Comparison of ENCODE assay signal across 1 cellular context in genomic region chr16:67011274-67011673, GRCh38.
A peak's percentile ranks its signal among the peaks of the same experiment; 100 is the strongest.
TF ChIP-seq lines count a peak whose summit lies in the region.

No MANE protein-coding gene starts in this region.

TF ChIP-seq in K562, 482 proteins besides CTCF, POLR2A, EP300 and RAD21 (continues in another document):
- TF ChIP-seq NFYB (IDR thresholded peaks at IDR 0.05; ENCODE audit: extremely low read depth, insufficient read length) (no peak), ADNP (tag; IDR thresholded peaks at IDR 0.05) (peak; percentile 55; the same call in 1 of the 2 replicates), MAZ (CRISPR knock-in tag; conservative IDR thresholded peaks at IDR 0.05 in 1 of 2, IDR thresholded peaks at IDR 0.05 in 1 of 2) (no peak), RCOR1 (IDR thresholded peaks at IDR 0.05; ENCODE audit: borderline replicate concordance in 1 of 2, low read depth in 2 of 2, low read length in 2 of 2) (0 out of 4 replicates have a peak, but pooled peaks of 1 of the 2 experiments have one; percentile 27), ELK3 (CRISPR knock-in tag; IDR thresholded peaks at IDR 0.05) (no peak), LEF1 (IDR thresholded peaks at IDR 0.05) (no peak), HMBOX1 (IDR thresholded peaks at IDR 0.05) (no peak), ZNF175 (CRISPR knock-in tag; IDR thresholded peaks at IDR 0.05; ENCODE audit: low read depth) (no peak), TAF7 (tag; IDR thresholded peaks at IDR 0.05) (no peak), HCFC1 (IDR thresholded peaks at IDR 0.05; ENCODE audit: low read depth, low read length) (no peak), BRF1 (IDR thresholded peaks at IDR 0.05; ENCODE audit: borderline replicate concordance, extremely low read depth, insufficient read length) (no peak), ELF4 (CRISPR knock-in tag; IDR thresholded peaks at IDR 0.05) (no peak), SMARCA5 (IDR thresholded peaks at IDR 0.05) (peak; percentile 52; the same call in 1 of the 2 replicates), GTF2F1 (IDR thresholded peaks at IDR 0.05; ENCODE audit: low read depth, low read length) (no peak), PHB2 (IDR thresholded peaks at IDR 0.05; ENCODE audit: low read depth) (no peak), RBM25 (IDR thresholded peaks at IDR 0.05; ENCODE audit: low read depth, low read length, severe bottlenecking) (peak; percentile 79), BMI1 (IDR thresholded peaks at IDR 0.05; ENCODE audit: low read length) (no peak), SMAD1 (IDR thresholded peaks at IDR 0.05; ENCODE audit: low read depth, low read length, partially characterized antibody) (no peak), HNRNPL (IDR thresholded peaks at IDR 0.05; ENCODE audit: low read depth, low read length) (no peak), SRSF3 (IDR thresholded peaks at IDR 0.05; ENCODE audit: insufficient read depth, low read length) (no peak), ZKSCAN1 (IDR thresholded peaks at IDR 0.05; ENCODE audit: low read depth, low read length) (no peak), GMEB1 (CRISPR knock-in tag; IDR thresholded peaks at IDR 0.05) (no peak), RFX5 (IDR thresholded peaks at IDR 0.05; ENCODE audit: low read depth, low read length) (no peak), LCOR (CRISPR knock-in tag; IDR thresholded peaks at IDR 0.05) (no peak), RERE (CRISPR knock-in tag; IDR thresholded peaks at IDR 0.05; ENCODE audit: borderline replicate concordance) (no peak), JUNB (CRISPR knock-in tag; conservative IDR thresholded peaks at IDR 0.05) (no peak), NCOA6 (IDR thresholded peaks at IDR 0.05) (no peak), ZNF395 (CRISPR knock-in tag; IDR thresholded peaks at IDR 0.05) (no peak), TRIM28 (IDR thresholded peaks at IDR 0.05) (no peak), GABPB2 (CRISPR knock-in tag; conservative IDR thresholded peaks at IDR 0.05) (no peak), KDM1A (IDR thresholded peaks at IDR 0.05) (peak in 1 of 2 experiments; percentile 66; a peak in 2 of 4 replicates), CHD4 (IDR thresholded peaks at IDR 0.05; ENCODE audit: insufficient read depth, insufficient replicate concordance, low read depth, low read length, poor library complexity, severe bottlenecking) (peak; percentile 43), NFIX (CRISPR knock-in tag; IDR thresholded peaks at IDR 0.05; ENCODE audit: low read depth) (no peak), ZNF766 (CRISPR knock-in tag; conservative IDR thresholded peaks at IDR 0.05) (no peak), SMARCE1 (IDR thresholded peaks at IDR 0.05) (no peak), STAT5B (CRISPR knock-in tag; IDR thresholded peaks at IDR 0.05) (no peak), BCOR (IDR thresholded peaks at IDR 0.05) (peak; percentile 85), SMARCB1 (IDR thresholded peaks at IDR 0.05; ENCODE audit: insufficient read length, low read depth) (no peak), ZBTB11 (CRISPR knock-in tag; IDR thresholded peaks at IDR 0.05) (no peak), RBM15 (IDR thresholded peaks at IDR 0.05; ENCODE audit: insufficient read depth, low read length) (no peak)
- TF ChIP-seq, protein P1, sequence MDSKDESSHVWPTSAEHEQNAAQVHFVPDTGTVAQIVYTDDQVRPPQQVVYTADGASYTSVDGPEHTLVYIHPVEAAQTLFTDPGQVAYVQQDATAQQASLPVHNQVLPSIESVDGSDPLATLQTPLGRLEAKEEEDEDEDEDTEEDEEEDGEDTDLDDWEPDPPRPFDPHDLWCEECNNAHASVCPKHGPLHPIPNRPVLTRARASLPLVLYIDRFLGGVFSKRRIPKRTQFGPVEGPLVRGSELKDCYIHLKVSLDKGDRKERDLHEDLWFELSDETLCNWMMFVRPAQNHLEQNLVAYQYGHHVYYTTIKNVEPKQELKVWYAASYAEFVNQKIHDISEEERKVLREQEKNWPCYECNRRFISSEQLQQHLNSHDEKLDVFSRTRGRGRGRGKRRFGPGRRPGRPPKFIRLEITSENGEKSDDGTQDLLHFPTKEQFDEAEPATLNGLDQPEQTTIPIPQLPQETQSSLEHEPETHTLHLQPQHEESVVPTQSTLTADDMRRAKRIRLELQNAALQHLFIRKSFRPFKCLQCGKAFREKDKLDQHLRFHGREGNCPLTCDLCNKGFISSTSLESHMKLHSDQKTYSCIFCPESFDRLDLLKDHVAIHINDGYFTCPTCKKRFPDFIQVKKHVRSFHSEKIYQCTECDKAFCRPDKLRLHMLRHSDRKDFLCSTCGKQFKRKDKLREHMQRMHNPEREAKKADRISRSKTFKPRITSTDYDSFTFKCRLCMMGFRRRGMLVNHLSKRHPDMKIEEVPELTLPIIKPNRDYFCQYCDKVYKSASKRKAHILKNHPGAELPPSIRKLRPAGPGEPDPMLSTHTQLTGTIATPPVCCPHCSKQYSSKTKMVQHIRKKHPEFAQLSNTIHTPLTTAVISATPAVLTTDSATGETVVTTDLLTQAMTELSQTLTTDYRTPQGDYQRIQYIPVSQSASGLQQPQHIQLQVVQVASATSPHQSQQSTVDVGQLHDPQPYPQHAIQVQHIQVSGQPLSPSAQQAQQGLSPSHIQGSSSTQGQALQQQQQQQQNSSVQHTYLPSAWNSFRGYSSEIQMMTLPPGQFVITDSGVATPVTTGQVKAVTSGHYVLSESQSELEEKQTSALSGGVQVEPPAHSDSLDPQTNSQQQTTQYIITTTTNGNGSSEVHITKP (IDR thresholded peaks at IDR 0.05; ENCODE audit: partially characterized antibody), result no peak
- TF ChIP-seq, protein P2, sequence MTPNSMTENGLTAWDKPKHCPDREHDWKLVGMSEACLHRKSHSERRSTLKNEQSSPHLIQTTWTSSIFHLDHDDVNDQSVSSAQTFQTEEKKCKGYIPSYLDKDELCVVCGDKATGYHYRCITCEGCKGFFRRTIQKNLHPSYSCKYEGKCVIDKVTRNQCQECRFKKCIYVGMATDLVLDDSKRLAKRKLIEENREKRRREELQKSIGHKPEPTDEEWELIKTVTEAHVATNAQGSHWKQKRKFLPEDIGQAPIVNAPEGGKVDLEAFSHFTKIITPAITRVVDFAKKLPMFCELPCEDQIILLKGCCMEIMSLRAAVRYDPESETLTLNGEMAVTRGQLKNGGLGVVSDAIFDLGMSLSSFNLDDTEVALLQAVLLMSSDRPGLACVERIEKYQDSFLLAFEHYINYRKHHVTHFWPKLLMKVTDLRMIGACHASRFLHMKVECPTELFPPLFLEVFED (CRISPR knock-in tag; conservative IDR thresholded peaks at IDR 0.05), result no peak
- TF ChIP-seq, protein P3, sequence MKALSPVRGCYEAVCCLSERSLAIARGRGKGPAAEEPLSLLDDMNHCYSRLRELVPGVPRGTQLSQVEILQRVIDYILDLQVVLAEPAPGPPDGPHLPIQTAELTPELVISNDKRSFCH (CRISPR knock-in tag; IDR thresholded peaks at IDR 0.05), result no peak
- TF ChIP-seq, protein P3 (tag; IDR thresholded peaks at IDR 0.05), result no peak
- TF ChIP-seq, protein P4, sequence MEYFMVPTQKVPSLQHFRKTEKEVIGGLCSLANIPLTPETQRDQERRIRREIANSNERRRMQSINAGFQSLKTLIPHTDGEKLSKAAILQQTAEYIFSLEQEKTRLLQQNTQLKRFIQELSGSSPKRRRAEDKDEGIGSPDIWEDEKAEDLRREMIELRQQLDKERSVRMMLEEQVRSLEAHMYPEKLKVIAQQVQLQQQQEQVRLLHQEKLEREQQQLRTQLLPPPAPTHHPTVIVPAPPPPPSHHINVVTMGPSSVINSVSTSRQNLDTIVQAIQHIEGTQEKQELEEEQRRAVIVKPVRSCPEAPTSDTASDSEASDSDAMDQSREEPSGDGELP (CRISPR knock-in tag; IDR thresholded peaks at IDR 0.05; ENCODE audit: borderline replicate concordance), result no peak
